In the genomic region with DNA sequence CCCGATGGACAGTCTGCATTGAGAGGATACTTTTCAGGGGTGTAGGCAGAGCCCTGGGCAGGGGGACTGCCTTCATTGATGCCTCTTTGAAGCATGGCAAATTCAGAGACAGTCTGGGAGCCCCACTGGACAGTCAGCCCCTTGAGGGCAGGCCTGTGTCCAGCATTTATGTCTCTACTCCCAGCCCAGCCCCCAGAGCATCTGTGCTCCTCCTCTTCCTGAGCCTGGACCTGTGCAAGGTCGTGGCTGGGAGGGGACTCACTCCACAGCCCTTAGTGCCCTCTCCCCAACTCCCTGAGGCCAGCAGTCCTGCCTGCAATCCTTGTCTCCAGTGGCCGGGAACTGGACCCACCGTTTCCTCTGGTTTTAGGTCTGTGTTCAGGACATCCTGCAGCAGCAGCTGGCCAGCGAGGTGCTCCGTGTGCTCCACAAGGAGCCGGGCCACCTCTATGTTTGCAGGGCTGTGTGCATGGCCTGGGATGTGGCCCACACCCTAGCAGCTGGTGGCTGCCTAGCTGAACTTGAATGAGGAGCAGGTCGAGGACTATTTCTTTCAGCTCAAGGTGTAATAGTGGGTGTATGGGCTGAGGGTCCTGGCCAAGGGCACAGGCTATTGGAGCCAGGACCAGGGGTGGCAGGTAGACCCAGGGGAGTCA, we compare ENCODE assay signal across 18 cellular contexts. TPM values are rescaled to one million over a fixed set of nuclear protein-coding genes. Genes with fewer than 3 reads are reported as not detected.
"Had no signal": no experiment of that assay in that cellular context is flagged by ENCODE, and none has a peak within 500 bp of the region (broad histone marks: within the 10 kb centered on the region; RNA-seq: fewer than 3 reads in every experiment).

No MANE protein-coding gene starts in this region.

RNA-seq across cellular contexts. Expression of a gene that starts 22.6 kb away (rescaled TPM):
- total RNA-seq: activated CD4-positive, alpha-beta memory T cell treated with anti-CD3 and anti-CD28 coated beads for 36 hours; activated CD4-positive, alpha-beta T cell treated with anti-CD3 and anti-CD28 coated beads for 36 hours; activated CD8-positive, alpha-beta memory T cell treated with anti-CD3 and anti-CD28 coated beads for 36 hours; activated CD8-positive, alpha-beta T cell treated with anti-CD3 and anti-CD28 coated beads for 36 hours; activated naive CD4-positive, alpha-beta T cell treated with anti-CD3 and anti-CD28 coated beads for 36 hours; activated naive CD4-positive, alpha-beta T cell treated with anti-CD3 and anti-CD28 coated beads, Interleukin-2, amount 50 U/mL, for 72 hours; activated naive CD8-positive, alpha-beta T cell treated with anti-CD3 and anti-CD28 coated beads for 36 hours; activated T-cell treated with anti-CD3 and anti-CD28 coated beads, Interleukin-2, amount 50 U/mL, for 4 hours; activated T-cell treated with anti-CD3 and anti-CD28 coated beads, Interleukin-2, amount 50 U/mL, for 72 hours; activated T-helper 1 cell treated with anti-CD3 and anti-CD28 coated beads, Interleukin-12 subunit alpha, Interleukin-12 subunit beta, Interleukin-2, Interleukin-4 antibody, amounts not matched to agents 30 ng/mL and 10 ng/mL and 1 ng/mL, durations not matched to agents 14 hours and 24 hours and 36 hours; activated T-helper 17 cell treated with anti-CD3 and anti-CD28 coated beads, Interleukin-2, amount 50 U/mL, for 72 hours; adrenal gland; astrocyte; body of pancreas; cardiac muscle cell; T-helper 1 cell treated with Interleukin-12 subunit alpha and Interleukin-12 subunit beta and Interleukin-4 antibody, amounts not matched to agents 30 ng/mL and 1 ng/mL, for 36 hours; T-helper 17 cell; WTC11 had no signal
- polyA plus RNA-seq: cardiac muscle cell had no signal
